10 cellular contexts compared by ENCODE assay signal in the genomic region with DNA sequence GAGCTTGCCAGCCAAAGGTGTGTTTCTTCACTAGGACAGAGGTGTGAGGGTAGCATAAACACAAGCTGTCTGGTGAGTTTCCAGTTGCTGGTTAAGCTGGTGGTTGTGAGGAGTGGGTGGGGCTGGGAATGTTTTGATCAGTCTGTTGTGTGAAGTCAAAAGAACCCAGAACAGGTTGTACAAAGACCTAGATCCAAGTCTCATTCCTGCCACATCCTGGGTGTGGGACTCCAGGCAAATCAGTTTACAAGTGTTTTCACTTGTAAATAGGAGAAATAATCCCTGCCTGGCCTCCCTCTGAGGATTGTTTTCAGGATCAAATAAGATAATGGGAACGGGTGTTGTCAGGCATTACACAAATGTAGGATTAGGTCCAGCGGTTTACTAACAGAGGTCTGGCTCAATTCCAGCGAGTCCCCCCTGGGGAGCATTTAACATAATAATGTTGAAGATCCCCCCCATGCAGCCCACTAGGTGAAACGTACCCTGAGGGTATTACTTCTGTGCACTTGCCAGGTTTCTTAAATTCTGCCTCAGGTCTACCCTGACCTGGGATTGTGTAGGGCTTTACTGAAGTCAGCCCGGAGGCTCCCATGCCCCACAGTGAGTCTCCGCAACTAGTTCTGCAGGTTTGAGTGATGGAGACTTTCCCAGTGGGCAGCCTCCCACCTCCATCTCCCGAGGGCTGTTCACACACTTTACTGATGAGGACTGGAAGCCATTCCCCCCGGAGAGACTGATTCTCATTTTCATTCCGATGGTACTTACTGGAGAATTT. TPM values are rescaled to one million over a fixed set of nuclear protein-coding genes. Genes with fewer than 3 reads are reported as not detected.
DNase-seq lines count a peak whose midpoint lies in the region; ATAC-seq, FAIRE-seq and TF ChIP-seq lines count a peak whose summit lies in the region.
"Had no signal": no experiment of that assay in that cellular context is flagged by ENCODE, and none has a peak within 500 bp of the region (broad histone marks: within the 10 kb centered on the region; RNA-seq: fewer than 3 reads in every experiment).

No MANE protein-coding gene starts in this region.

- H3K79me2 ChIP-seq in endothelial cell of umbilical vein (ENCODE audit: control insufficient read depth, insufficient read depth, low read length), result peaks cover 11% of the 10 kb centered on the region

- dilution Hi-C loops in endothelial cell of umbilical vein (cut with MboI; ENCODE audit: extremely low pct_ligation_motif_present, low sequenced_read_pairs), result no loop called here

- 4 to 9% methylated on average over 9 of the region's 9 CpGs for WGBS in pancreas, 2 donors

- no peaks in the 10 kb centered on the region for H3K9me1 ChIP-seq in endothelial cell of umbilical vein (replicated peaks; ENCODE audit: control insufficient read depth, extremely low read depth, insufficient read depth, low read length)

- H3K27me3 ChIP-seq in endothelial cell of umbilical vein (ENCODE audit: control insufficient read depth in 2 of 2, insufficient read depth in 2 of 2, low read length in 2 of 2), result peaks cover 23 to 29% of the 10 kb centered on the region in 2 experiments
- H3K27me3 ChIP-seq in pancreas, result no peaks in the 10 kb centered on the region
- H3K27me3 ChIP-seq: cardiac muscle cell had no signal

- H3K27ac ChIP-seq in endothelial cell of umbilical vein (ENCODE audit: insufficient read depth, low read depth, low read length) (no peak overlapping the region), pancreas (peak overlapping the region in 2 of 4 donors; percentile 46 to 69)
- H3K27ac ChIP-seq: cardiac muscle cell had no signal

- H3K36me3 ChIP-seq in endothelial cell of umbilical vein (ENCODE audit: control insufficient read depth in 2 of 2, extremely low read depth in 1 of 2, insufficient read depth in 2 of 2, low read length in 2 of 2) (no peaks in the 10 kb centered on the region), pancreas (no peaks in the 10 kb centered on the region)
- H3K36me3 ChIP-seq: cardiac muscle cell had no signal

- DNase-seq in DMS153 treated with DMSO at 0.1 percent for 48 hours (lab: John Stamatoyannopoulos, UW; ENCODE audit: unreplicated experiment), result peak; percentile 38
- DNase-seq in NCI-H526 (lab: John Stamatoyannopoulos, UW), result peak; percentile 41 to 42
- DNase-seq in endothelial cell of umbilical vein (ENCODE audit: low read depth, low spot score), result no peak
- peak in 3 of 6 donors; percentile 41 to 49 (median 44) for DNase-seq in pancreas
- no peak for DNase-seq in stimulated activated CD4-positive, alpha-beta T cell treated with anti-CD3 and anti-CD28 coated beads, Interleukin-2, amount 100 ng/mL, for 48 hours
- DNase-seq: NCI-H1436 had no signal

- ATAC-seq in pancreas (peak in 3 of 4 donors; percentile 2 to 23 (median 8)), HG03135 (IDR thresholded peaks at IDR 0.05; ENCODE audit: unreplicated experiment) (no peak), GM18498 (IDR thresholded peaks at IDR 0.05; ENCODE audit: unreplicated experiment) (no peak), HG03442 (IDR thresholded peaks at IDR 0.05; ENCODE audit: unreplicated experiment) (no peak)

- FAIRE-seq in endothelial cell of umbilical vein (lab: Jason Lieb, UNC) (no peak), pancreas (lab: Jason Lieb, UNC) (no peak)

- no peaks in the 10 kb centered on the region for H3K9me3 ChIP-seq in endothelial cell of umbilical vein (replicated peaks; ENCODE audit: control insufficient read depth, insufficient read depth, low read length)
- no peaks in the 10 kb centered on the region for H3K9me3 ChIP-seq in pancreas

- BruUV-seq in endothelial cell of umbilical vein (replicated peaks; lab: Mats Ljungman, UMichigan), result no TSS peak

- CTCF ChIA-PET in endothelial cell of umbilical vein (lab: Charles Lee), result interaction anchor here (1.7 kb wide), 1 partner anchor 59 kb away, joined by 6 read pairs; no protein-coding TSS in a partner anchor

- no peak overlapping the region for H3K4me2 ChIP-seq in endothelial cell of umbilical vein (ENCODE audit: insufficient read depth, low read length)

- H3K4me3 ChIP-seq in endothelial cell of umbilical vein (replicated peaks in 1 of 3; ENCODE audit: insufficient read depth in 1 of 3, low read depth in 1 of 3, low read length in 3 of 3), result no peak overlapping the region
- H3K4me3 ChIP-seq in pancreas, result no peak overlapping the region
- H3K4me3 ChIP-seq: cardiac muscle cell had no signal

- H2AFZ ChIP-seq in endothelial cell of umbilical vein (ENCODE audit: low read depth, low read length), result no peak overlapping the region

- TF ChIP-seq CTCF in endothelial cell of umbilical vein (IDR thresholded peaks at IDR 0.05; ENCODE audit: extremely low read depth in 1 of 2, insufficient read depth in 1 of 2, low read depth in 1 of 2, low read length in 2 of 2) (no peak), pancreas (IDR thresholded peaks at IDR 0.05) (no peak)

- TF ChIP-seq POLR2A in endothelial cell of umbilical vein (IDR thresholded peaks at IDR 0.05; ENCODE audit: low read depth, low read length), result no peak

- POLR2A ChIA-PET in endothelial cell of umbilical vein (lab: Charles Lee), result no interaction called here

- H3K4me1 ChIP-seq in endothelial cell of umbilical vein (ENCODE audit: control insufficient read depth, extremely low read depth, insufficient read depth, low read length) (peaks cover 4% of the 10 kb centered on the region), pancreas (peaks cover 3 to 16% (median 13%) of the 10 kb centered on the region in 3 donors)

- no peaks in the 10 kb centered on the region for H4K20me1 ChIP-seq in endothelial cell of umbilical vein (replicated peaks; ENCODE audit: control insufficient read depth, extremely low read depth, insufficient read depth, low read length)

- H3K9ac ChIP-seq in endothelial cell of umbilical vein (replicated peaks; ENCODE audit: extremely low read depth, insufficient read depth, low read length), result no peak overlapping the region

- intact Hi-C loops in endothelial cell of umbilical vein (cut with micrococcal nuclease) (loop anchor here (10.0 kb wide), 1 partner anchor 262 kb away; no protein-coding TSS in a partner anchor), pancreas (cut with DNase I) (loop anchor here in 1 of 3 donors (10.0 kb wide), 1 partner anchor 52 kb away; no protein-coding TSS in a partner anchor)

TF ChIP-seq in endothelial cell of umbilical vein, 7 proteins besides CTCF, POLR2A, EP300 and RAD21:
- peak; percentile 18 for TF ChIP-seq EZH2 (IDR thresholded peaks at IDR 0.05; ENCODE audit: borderline replicate concordance, low read depth, low read length, severe bottlenecking)
- TF ChIP-seq POLR2AphosphoS5 (IDR thresholded peaks at IDR 0.05; ENCODE audit: insufficient read depth, low read depth, low read length), result no peak
TF ChIP-seq in endothelial cell of umbilical vein: peak in this region for 1.

RNA-seq across cellular contexts. Expression of gene FRAT2, which starts 2.6 kb away (rescaled TPM):
- total RNA-seq in endothelial cell of umbilical vein (11.3 and 11.5 TPM in 2 replicates), pancreas (10 to 100 TPM in 2 of 6 donors, 1 to 10 TPM in 4; 8.7 to 15.0 (median 9.9) TPM)
- polyA plus RNA-seq in endothelial cell of umbilical vein (5.7 and 6.6 TPM in 2 replicates), pancreas (1 to 10 TPM; 4.3 to 5.5 TPM)
- polyA plus RNA-seq in endothelial cell of umbilical vein (2011; cell fraction: cytosol; rRNA removed), result 5.0 and 5.6 TPM in 2 replicates
- 3.6 and 3.9 TPM in 2 replicates for polyA plus RNA-seq in endothelial cell of umbilical vein (2011; cell fraction: nucleus; rRNA removed)
- polyA plus RNA-seq in endothelial cell of umbilical vein (2012), result 6.1 and 6.5 TPM in 2 replicates
- 4.4 and 6.2 TPM in 2 replicates for polyA minus RNA-seq in endothelial cell of umbilical vein
- polyA minus RNA-seq in endothelial cell of umbilical vein (2011; cell fraction: cytosol; rRNA and poly(A)+ RNA removed), result 18.3 TPM
- polyA minus RNA-seq in endothelial cell of umbilical vein (2011; cell fraction: nucleus; rRNA and poly(A)+ RNA removed), result 4.9 and 6.4 TPM in 2 replicates

RNA-seq across cellular contexts. Expression of gene FRAT1, which starts 18.1 kb away (rescaled TPM):
- 3.2 and 3.5 TPM in 2 replicates for total RNA-seq in endothelial cell of umbilical vein
- 2.2 and 2.4 TPM in 2 replicates for polyA plus RNA-seq in endothelial cell of umbilical vein
- 1.3 and 1.8 TPM in 2 replicates for polyA plus RNA-seq in endothelial cell of umbilical vein (2011; cell fraction: cytosol; rRNA removed)
- 1.1 and 1.4 TPM in 2 replicates for polyA plus RNA-seq in endothelial cell of umbilical vein (2011; cell fraction: nucleus; rRNA removed)
- 1.2 and 1.5 TPM in 2 replicates for polyA plus RNA-seq in endothelial cell of umbilical vein (2012)
- 1.2 and 1.9 TPM in 2 replicates for polyA minus RNA-seq in endothelial cell of umbilical vein
- 3.9 TPM for polyA minus RNA-seq in endothelial cell of umbilical vein (2011; cell fraction: cytosol; rRNA and poly(A)+ RNA removed)
- polyA minus RNA-seq in endothelial cell of umbilical vein (2011; cell fraction: nucleus; rRNA and poly(A)+ RNA removed), result 2.5 and 4.2 TPM in 2 replicates
- total RNA-seq in pancreas, result 1 to 10 TPM; 2.6 to 5.2 (median 3.4) TPM
- 1 to 10 TPM; 1.6 to 1.7 TPM for polyA plus RNA-seq in pancreas

RNA-seq across cellular contexts. Expression of gene ARHGAP19, which starts 44.7 kb away (rescaled TPM):
- total RNA-seq in endothelial cell of umbilical vein (19.1 and 20.0 TPM in 2 replicates), pancreas (1 to 10 TPM; 1.3 to 4.8 (median 2.8) TPM)
- polyA plus RNA-seq in endothelial cell of umbilical vein (5.5 and 6.8 TPM in 2 replicates), pancreas (1 to 10 TPM; 1.1 to 2.3 TPM)
- polyA plus RNA-seq in endothelial cell of umbilical vein (2011; cell fraction: cytosol; rRNA removed), result 7.6 and 7.7 TPM in 2 replicates
- 12.2 and 16.4 TPM in 2 replicates for polyA plus RNA-seq in endothelial cell of umbilical vein (2011; cell fraction: nucleus; rRNA removed)
- polyA plus RNA-seq in endothelial cell of umbilical vein (2012), result 9.1 and 12.1 TPM in 2 replicates
- 11.9 and 12.6 TPM in 2 replicates for polyA minus RNA-seq in endothelial cell of umbilical vein
- 5.2 TPM for polyA minus RNA-seq in endothelial cell of umbilical vein (2011; cell fraction: cytosol; rRNA and poly(A)+ RNA removed)
- 6.7 and 11.7 TPM in 2 replicates for polyA minus RNA-seq in endothelial cell of umbilical vein (2011; cell fraction: nucleus; rRNA and poly(A)+ RNA removed)

Comparison
In these comparisons a context has a peak if more than half of its experiments do, and no peak if none do; other contexts are left out.
1. DNase-seq: peak in DMS153 treated with DMSO at 0.1 percent for 48 hours (single experiment) and NCI-H526 (2 of 2); none in endothelial cell of umbilical vein (single experiment) and stimulated activated CD4-positive, alpha-beta T cell treated with anti-CD3 and anti-CD28 coated beads, Interleukin-2, amount 100 ng/mL, for 48 hours (0 of 2).
2. ATAC-seq: peak in pancreas (3 of 4); none in HG03135 (single experiment), GM18498 (single experiment) and HG03442 (single experiment).